9 cellular contexts compared by ENCODE assay signal in the genomic region with DNA sequence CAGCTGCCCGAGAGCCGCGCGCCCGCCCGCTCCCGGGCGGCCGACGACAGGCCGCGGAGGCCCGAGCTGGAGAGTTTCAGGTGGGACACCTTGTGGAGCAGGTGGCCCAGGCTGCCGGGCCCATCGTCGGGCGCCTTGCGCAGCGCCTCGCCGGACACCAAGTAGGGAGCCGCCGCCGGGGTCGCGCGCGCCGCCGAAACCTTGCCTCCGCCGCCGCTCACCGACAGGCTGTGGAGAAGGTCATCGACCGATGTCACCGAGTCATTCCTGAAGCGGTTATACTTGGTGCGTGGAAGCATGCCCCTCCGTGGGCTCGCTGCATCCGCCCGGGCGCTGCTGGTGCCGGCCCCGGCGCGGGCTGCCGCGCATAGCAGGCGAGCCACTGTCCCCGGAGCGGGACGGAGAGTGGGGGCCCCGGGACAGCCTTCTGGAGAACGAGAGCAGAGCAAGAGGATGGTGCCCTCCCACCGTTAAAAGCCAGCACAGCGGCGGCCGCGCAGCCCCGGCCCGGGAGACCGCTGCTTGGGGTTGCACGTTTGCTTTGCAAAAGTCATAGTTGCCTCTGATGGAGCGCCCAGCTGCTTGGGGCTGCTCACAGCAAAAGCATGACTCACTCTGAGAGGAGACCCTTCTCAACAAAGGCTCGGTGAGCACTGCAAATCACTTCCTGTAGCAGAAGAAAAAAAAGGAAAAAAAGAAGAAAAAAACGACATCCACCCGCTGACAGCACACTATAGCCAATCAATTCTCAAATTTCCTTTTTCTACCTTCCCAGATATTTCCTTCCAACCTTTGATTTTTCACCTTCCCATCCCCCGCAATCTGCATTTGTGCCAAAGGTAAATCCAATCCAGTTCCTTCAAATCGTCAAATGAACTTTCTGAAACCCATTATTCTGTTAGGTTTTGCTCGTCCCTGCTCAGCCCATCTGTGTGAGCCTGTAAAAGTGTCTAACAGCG. TPM values are rescaled to one million over a fixed set of nuclear protein-coding genes. Genes with fewer than 3 reads are reported as not detected.
DNase-seq lines count a peak whose midpoint lies in the region; ATAC-seq and TF ChIP-seq lines count a peak whose summit lies in the region.
"Had no signal": no experiment of that assay in that cellular context is flagged by ENCODE, and none has a peak within 500 bp of the region (broad histone marks: within the 10 kb centered on the region; RNA-seq: fewer than 3 reads in every experiment).

SHC3 (minus strand) TSS at position 657 of the 959 bp plus-strand sequence; CDS start at position 299, 358 bp downstream.

- H3K27ac ChIP-seq in DND-41 (ENCODE audit: low read length), result peak within 1 kb of the TSS; percentile 100
- H3K27ac ChIP-seq in Peyer's patch, result peak within 1 kb of the TSS; percentile 20 to 79 (median 56)
- H3K27ac ChIP-seq in parathyroid adenoma, result peak within 1 kb of the TSS; percentile 81
- H3K27ac ChIP-seq: KMS-11 had no signal

- peak; percentile 69 for ATAC-seq in DND-41 (ENCODE audit: insufficient read depth, low read depth)
- no peak for ATAC-seq in GM18873 (IDR thresholded peaks at IDR 0.05; ENCODE audit: low FRiP score, unreplicated experiment)
- ATAC-seq in HG03378 (IDR thresholded peaks at IDR 0.05; ENCODE audit: unreplicated experiment), result no peak
- ATAC-seq in GM21423 (IDR thresholded peaks at IDR 0.05; ENCODE audit: unreplicated experiment), result no peak

- H3K4me3 ChIP-seq in DND-41 (ENCODE audit: low read depth in 1 of 2, low read length in 2 of 2) (peak within 1 kb of the TSS; percentile 27 to 65), Peyer's patch (peak within 1 kb of the TSS; percentile 6 to 57 (median 33)), fibroblast of mammary gland (ENCODE audit: control insufficient read depth, low read depth, low read length) (peak within 1 kb of the TSS; percentile 59), parathyroid adenoma (ENCODE audit: low read depth, low read length) (peak within 1 kb of the TSS; percentile 44)

- H3K4me2 ChIP-seq in DND-41 (ENCODE audit: insufficient read depth, low read length), result peak within 1 kb of the TSS; percentile 85
- peak within 1 kb of the TSS; percentile 62 for H3K4me2 ChIP-seq in parathyroid adenoma (ENCODE audit: low read length)
- H3K4me2 ChIP-seq: KMS-11 had no signal

- H3K79me2 ChIP-seq in DND-41 (ENCODE audit: insufficient read depth, low read length), result peaks cover 23% of the 10 kb centered on the region
- H3K79me2 ChIP-seq in parathyroid adenoma, result no peaks in the 10 kb centered on the region

- H3K4me1 ChIP-seq in DND-41 (ENCODE audit: insufficient read depth, low read length), result peaks cover 61% of the 10 kb centered on the region
- H3K4me1 ChIP-seq in Peyer's patch, result peaks cover 0 to 28% (median 8%) of the 10 kb centered on the region in 4 donors
- no peaks in the 10 kb centered on the region for H3K4me1 ChIP-seq in parathyroid adenoma

- H3K9me3 ChIP-seq in DND-41 (ENCODE audit: insufficient read depth, low read length, severe bottlenecking) (no peaks in the 10 kb centered on the region), Peyer's patch (no peaks in the 10 kb centered on the region), parathyroid adenoma (ENCODE audit: control insufficient read depth, low read length) (no peaks in the 10 kb centered on the region)

- H2AFZ ChIP-seq in DND-41 (ENCODE audit: low read depth, low read length) (peak within 1 kb of the TSS; percentile 95), parathyroid adenoma (peak within 1 kb of the TSS; percentile 82)

- no peaks in the 10 kb centered on the region for H3K27me3 ChIP-seq in DND-41 (ENCODE audit: insufficient read depth, low read length, poor library complexity)
- peaks cover 0 to 17% of the 10 kb centered on the region in 2 donors for H3K27me3 ChIP-seq in Peyer's patch
- no peaks in the 10 kb centered on the region for H3K27me3 ChIP-seq in parathyroid adenoma (ENCODE audit: control insufficient read depth, insufficient read depth, low read length)

- peak; percentile 77 for DNase-seq in DND-41
- DNase-seq in Peyer's patch, result peak in 1 of 3 donors; percentile 39
- DNase-seq in fibroblast of mammary gland (ENCODE audit: low read depth), result peak; percentile 51
- DNase-seq in NK-92 treated with Interleukin-12 subunit alpha and Interleukin-12 subunit beta, amount 100 ng/mL, for 24 hours (lab: John Stamatoyannopoulos, UW), result no peak

- no peaks in the 10 kb centered on the region for H4K20me1 ChIP-seq in DND-41 (ENCODE audit: insufficient read depth, low read length)

- H3K9ac ChIP-seq in DND-41 (ENCODE audit: low read depth, low read length) (peak within 1 kb of the TSS; percentile 88), parathyroid adenoma (no peak within 1 kb of the TSS)
- H3K9ac ChIP-seq: KMS-11 had no signal

- H3K36me3 ChIP-seq in DND-41 (ENCODE audit: insufficient read depth, low read length), result no peaks in the 10 kb centered on the region
- H3K36me3 ChIP-seq in Peyer's patch, result no peaks in the 10 kb centered on the region
- H3K36me3 ChIP-seq in parathyroid adenoma (ENCODE audit: control insufficient read depth, insufficient read depth, low read length), result no peaks in the 10 kb centered on the region

- no peak for TF ChIP-seq POLR2A in Peyer's patch (IDR thresholded peaks at IDR 0.05)

- TF ChIP-seq CTCF in DND-41 (IDR thresholded peaks at IDR 0.05; ENCODE audit: borderline replicate concordance, extremely low read depth, low read length, poor library complexity, severe bottlenecking), result no peak
- no peak for TF ChIP-seq CTCF in Peyer's patch (IDR thresholded peaks at IDR 0.05)
- no peak for TF ChIP-seq CTCF in fibroblast of mammary gland (conservative IDR thresholded peaks at IDR 0.05; ENCODE audit: control insufficient read depth, insufficient read depth, low read depth, low read length)
- TF ChIP-seq CTCF in parathyroid adenoma (IDR thresholded peaks at IDR 0.05), result no peak

RNA-seq across cellular contexts. Expression of gene SHC3, which starts in this region (rescaled TPM):
- total RNA-seq in Peyer's patch, result 1 to 10 TPM in 3 of 4 donors, under 1 TPM in 1; 0.88 to 5.0 (median 2.2) TPM
